Comparison of ENCODE assay signal across 3 cellular contexts in genomic region chrX:138481649-138482048, GRCh38.
"Had no signal": no experiment of that assay in that cellular context is flagged by ENCODE, and none has a peak within 500 bp of the region (broad histone marks: within the 10 kb centered on the region; RNA-seq: fewer than 3 reads in every experiment).

No MANE protein-coding gene starts in this region.

- H3K4me3 ChIP-seq: GM12878 had no signal

- ATAC-seq: GM12878 had no signal

- DNase-seq: GDM1, GF-D8 had no signal
